ENCODE assay signal across 8 cellular contexts in the genomic region with DNA sequence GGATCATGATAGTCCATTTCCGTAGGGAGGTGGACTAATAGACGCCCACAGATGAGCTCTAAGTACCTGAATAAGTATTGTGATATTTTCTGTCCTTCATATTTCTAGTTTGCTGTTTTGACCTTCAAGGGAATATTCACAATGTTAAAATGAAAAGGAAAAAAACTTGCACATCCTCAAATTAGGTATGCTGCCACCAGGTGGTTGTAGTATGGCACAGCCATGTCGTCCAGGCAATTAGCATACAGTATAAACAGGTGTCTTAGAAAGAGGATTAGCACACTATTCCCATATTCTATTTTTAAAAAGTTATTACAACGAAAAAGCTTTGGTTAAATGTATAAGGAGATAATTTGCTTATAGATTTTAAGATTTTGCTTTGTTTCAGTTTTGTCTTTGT.
A peak's percentile ranks its signal among the peaks of the same experiment; 100 is the strongest.
DNase-seq lines count a peak whose midpoint lies in the region; ATAC-seq and TF ChIP-seq lines count a peak whose summit lies in the region.

No MANE protein-coding gene starts in this region.

- H3K27ac Mint-ChIP-seq in endothelial cell (ENCODE audit: unreplicated experiment), result no peak overlapping the region

- H3K4me1 Mint-ChIP-seq in endothelial cell (ENCODE audit: unreplicated experiment), result peaks cover 4% of the 10 kb centered on the region

- no peaks in the 10 kb centered on the region for H3K4me1 ChIP-seq in A673 (ENCODE audit: insufficient read depth, low read length, poor library complexity, severe bottlenecking)

- H3K9me3 ChIP-seq in A673 (ENCODE audit: low read depth, low read length, poor library complexity, severe bottlenecking), result no peaks in the 10 kb centered on the region

- intact Hi-C loops in A673 (cut with micrococcal nuclease; ENCODE audit: unreplicated experiment), result loop anchor here (5.0 to 10.0 kb wide), 2 partner anchors 661 to 913 kb away; no protein-coding TSS in a partner anchor

- H3K36me3 ChIP-seq in A673 (ENCODE audit: insufficient read depth, low read length, poor library complexity, severe bottlenecking), result no peaks in the 10 kb centered on the region

- no TSS peak for BruUV-seq in A673 (replicated peaks; lab: Mats Ljungman, UMichigan)

- ATAC-seq in HG02981 (IDR thresholded peaks at IDR 0.05; ENCODE audit: unreplicated experiment) (peak; percentile 67), GM21390 (IDR thresholded peaks at IDR 0.05; ENCODE audit: unreplicated experiment) (no peak)

- no peaks in the 10 kb centered on the region for H3K27me3 ChIP-seq in A673 (replicated peaks; ENCODE audit: insufficient read depth, low read depth, low read length, poor library complexity)

- TF ChIP-seq CTCF in A673 (conservative IDR thresholded peaks at IDR 0.05; ENCODE audit: low read depth, low read length) (peak; percentile 77), GM10248 (IDR thresholded peaks at IDR 0.05; ENCODE audit: control extremely low read depth, extremely low read depth, low read depth, missing control alignments) (peak; percentile 47), endothelial cell (IDR thresholded peaks at IDR 0.05; ENCODE audit: unreplicated experiment) (peak; percentile 29)

- POLR2A ChIA-PET in A673 (lab: Charles Lee; ENCODE audit: low non-redundant PET) (no interaction called here), GM10248 (lab: Yijun Ruan, JAX) (no interaction called here)

- H3K27me3 Mint-ChIP-seq in endothelial cell (ENCODE audit: unreplicated experiment), result no peaks in the 10 kb centered on the region

- peak; percentile 56 for DNase-seq in A673 (ENCODE audit: low spot score)
- peak; percentile 20 for DNase-seq in GM10248 (ENCODE audit: extremely low spot score)
- DNase-seq in NCI-H748 treated with DMSO at 0.1 percent for 48 hours (lab: John Stamatoyannopoulos, UW), result peak; percentile 25
- DNase-seq in endothelial cell (ENCODE audit: low spot score), result peak; percentile 3
- peak; percentile 31 for DNase-seq in renal cortical epithelial cell (ENCODE audit: low read depth)
- no peak for DNase-seq in epidermal melanocyte (ENCODE audit: insufficient read length, low spot score)

- CTCF ChIA-PET in A673 (lab: Charles Lee), result no interaction called here
- CTCF ChIA-PET in GM10248 (lab: Yijun Ruan, JAX), result interaction anchor here (0.9 to 1.3 kb wide), 6 partner anchors 12 to 948 kb away, joined by 3 to 4 read pairs (median 3); no protein-coding TSS in a partner anchor

- H3K36me3 Mint-ChIP-seq in endothelial cell (ENCODE audit: low read depth, unreplicated experiment), result no peaks in the 10 kb centered on the region

- H3K27ac ChIP-seq in A673 (ENCODE audit: low read depth, low read length, poor library complexity, severe bottlenecking), result no peak overlapping the region

- no peak overlapping the region for H3K4me3 Mint-ChIP-seq in endothelial cell (ENCODE audit: unreplicated experiment)

- H3K9me3 Mint-ChIP-seq in endothelial cell (ENCODE audit: unreplicated experiment), result no peaks in the 10 kb centered on the region

- no peak overlapping the region for H3K4me3 ChIP-seq in A673 (ENCODE audit: low read depth, low read length, poor library complexity, severe bottlenecking)
